ENCODE assay signal across 36 cellular contexts in the genomic region with DNA sequence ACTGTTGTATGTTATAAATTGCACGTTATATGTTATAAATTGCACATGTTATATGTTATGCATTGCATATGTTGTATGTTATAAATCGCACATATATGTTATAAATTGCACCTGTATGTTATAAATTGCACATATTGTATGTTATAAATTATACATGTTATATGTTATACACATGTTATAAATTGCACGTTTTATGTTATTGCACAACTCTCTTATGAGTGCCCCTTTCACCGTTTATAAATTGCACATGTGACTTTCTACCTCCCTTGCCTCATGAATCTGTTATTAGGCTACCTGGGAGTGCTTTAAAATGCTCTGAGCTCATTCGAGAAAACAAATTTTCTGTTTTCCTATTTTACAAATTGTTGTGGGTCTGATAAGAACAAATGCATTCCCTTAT.
"Had no signal": no experiment of that assay in that cellular context is flagged by ENCODE, and none has a peak within 500 bp of the region (broad histone marks: within the 10 kb centered on the region; RNA-seq: fewer than 3 reads in every experiment).

No MANE protein-coding gene starts in this region.

- H3K4me3 Mint-ChIP-seq: activated B cell treated with CpG ODN at 0.5 μM for 24 hours; activated CD4-positive, alpha-beta memory T cell treated with anti-CD3 and anti-CD28 coated beads for 36 hours; activated CD4-positive, alpha-beta T cell treated with anti-CD3 and anti-CD28 coated beads, Interleukin-2, amount 10 ng/mL, durations not matched to agents 24 days and 14 days; activated CD8-positive, alpha-beta T cell treated with anti-CD3 and anti-CD28 coated beads for 36 hours; activated naive CD4-positive, alpha-beta T cell treated with anti-CD3 and anti-CD28 coated beads for 36 hours; activated naive CD8-positive, alpha-beta T cell treated with anti-CD3 and anti-CD28 coated beads for 36 hours; activated T-cell treated with anti-CD3 and anti-CD28 coated beads, Interleukin-2, amount 50 U/mL, for 4 hours; activated T-cell treated with anti-CD3 and anti-CD28 coated beads, Interleukin-2, amount 50 U/mL, for 72 hours; activated T-helper 1 cell treated with anti-CD3 and anti-CD28 coated beads, Interleukin-12 subunit alpha, Interleukin-12 subunit beta, Interleukin-2, Interleukin-4 antibody, amounts not matched to agents 30 ng/mL and 10 ng/mL and 1 ng/mL, durations not matched to agents 14 hours and 24 hours and 36 hours; activated T-helper 17 cell treated with anti-CD3 and anti-CD28 coated beads, Interleukin-2, amount 50 U/mL, for 72 hours; T-helper 1 cell treated with Interleukin-12 subunit alpha and Interleukin-12 subunit beta and Interleukin-4 antibody, amounts not matched to agents 30 μg/mL and 1 μg/mL, for 36 hours; T-helper 2 cell treated with Interferon-gamma antibody and Interleukin-4, amounts not matched to agents 5 μg/mL and 100 μg/mL, for 36 hours had no signal

- H3K27me3 ChIP-seq: adrenal gland, body of pancreas, brain microvascular endothelial cell, breast epithelium had no signal

- H3K4me1 Mint-ChIP-seq: activated B cell treated with CpG ODN at 0.5 μM for 24 hours; activated CD4-positive, alpha-beta T cell treated with anti-CD3 and anti-CD28 coated beads, Interleukin-2, amount 10 ng/mL, durations not matched to agents 24 days and 14 days; activated naive CD8-positive, alpha-beta T cell treated with anti-CD3 and anti-CD28 coated beads for 36 hours; activated T-helper 17 cell treated with anti-CD3 and anti-CD28 coated beads, Interleukin-2, amount 50 U/mL, for 72 hours had no signal

- FAIRE-seq: astrocyte, TTC549 had no signal

- ATAC-seq: activated CD8-positive, alpha-beta T cell treated with anti-CD3 and anti-CD28 coated beads for 36 hours; activated naive CD4-positive, alpha-beta T cell treated with anti-CD3 and anti-CD28 coated beads, Interleukin-2, amount 50 U/mL, for 72 hours; activated T-cell treated with anti-CD3 and anti-CD28 coated beads, Interleukin-2, amount 50 U/mL, for 4 hours; activated T-cell treated with anti-CD3 and anti-CD28 coated beads, Interleukin-2, amount 50 U/mL, for 72 hours; activated T-helper 17 cell treated with anti-CD3 and anti-CD28 coated beads, Interleukin-2, amount 50 U/mL, for 72 hours; body of pancreas had no signal

- H3K36me3 ChIP-seq: adrenal gland, brain microvascular endothelial cell, breast epithelium had no signal

- H3K27ac Mint-ChIP-seq: activated B cell treated with CpG ODN at 0.5 μM for 24 hours; activated CD4-positive, alpha-beta memory T cell treated with anti-CD3 and anti-CD28 coated beads for 36 hours; activated CD4-positive, alpha-beta T cell treated with anti-CD3 and anti-CD28 coated beads, Interleukin-2, amount 10 ng/mL, durations not matched to agents 24 days and 14 days; activated CD8-positive, alpha-beta T cell treated with anti-CD3 and anti-CD28 coated beads for 36 hours; activated naive CD4-positive, alpha-beta T cell treated with anti-CD3 and anti-CD28 coated beads for 36 hours; activated naive CD4-positive, alpha-beta T cell treated with anti-CD3 and anti-CD28 coated beads, Interleukin-2, amount 50 U/mL, for 72 hours; activated naive CD8-positive, alpha-beta T cell treated with anti-CD3 and anti-CD28 coated beads for 36 hours; activated T-cell treated with anti-CD3 and anti-CD28 coated beads, Interleukin-2, amount 50 U/mL, for 72 hours; activated T-helper 1 cell treated with anti-CD3 and anti-CD28 coated beads, Interleukin-12 subunit alpha, Interleukin-12 subunit beta, Interleukin-2, Interleukin-4 antibody, amounts not matched to agents 30 ng/mL and 10 ng/mL and 1 ng/mL, durations not matched to agents 14 hours and 24 hours and 36 hours; activated T-helper 17 cell treated with anti-CD3 and anti-CD28 coated beads, Interleukin-2, amount 50 U/mL, for 72 hours; T-helper 1 cell treated with Interleukin-12 subunit alpha and Interleukin-12 subunit beta and Interleukin-4 antibody, amounts not matched to agents 30 μg/mL and 1 μg/mL, for 36 hours; T-helper 2 cell treated with Interferon-gamma antibody and Interleukin-4, amounts not matched to agents 5 μg/mL and 100 μg/mL, for 36 hours had no signal

- H3K9me3 Mint-ChIP-seq: activated B cell treated with CpG ODN at 0.5 μM for 24 hours; activated CD4-positive, alpha-beta memory T cell treated with anti-CD3 and anti-CD28 coated beads for 36 hours; activated CD4-positive, alpha-beta T cell treated with anti-CD3 and anti-CD28 coated beads, Interleukin-2, amount 10 ng/mL, durations not matched to agents 24 days and 14 days; activated CD8-positive, alpha-beta T cell treated with anti-CD3 and anti-CD28 coated beads for 36 hours; activated naive CD4-positive, alpha-beta T cell treated with anti-CD3 and anti-CD28 coated beads for 36 hours; activated T-cell treated with anti-CD3 and anti-CD28 coated beads, Interleukin-2, amount 50 U/mL, for 4 hours; activated T-cell treated with anti-CD3 and anti-CD28 coated beads, Interleukin-2, amount 50 U/mL, for 72 hours; activated T-helper 1 cell treated with anti-CD3 and anti-CD28 coated beads, Interleukin-12 subunit alpha, Interleukin-12 subunit beta, Interleukin-2, Interleukin-4 antibody, amounts not matched to agents 30 ng/mL and 10 ng/mL and 1 ng/mL, durations not matched to agents 14 hours and 24 hours and 36 hours; activated T-helper 17 cell treated with anti-CD3 and anti-CD28 coated beads, Interleukin-2, amount 50 U/mL, for 72 hours; T-helper 1 cell treated with Interleukin-12 subunit alpha and Interleukin-12 subunit beta and Interleukin-4 antibody, amounts not matched to agents 30 μg/mL and 1 μg/mL, for 36 hours; T-helper 2 cell treated with Interferon-gamma antibody and Interleukin-4, amounts not matched to agents 5 μg/mL and 100 μg/mL, for 36 hours had no signal

- H3K36me3 Mint-ChIP-seq: activated CD4-positive, alpha-beta memory T cell treated with anti-CD3 and anti-CD28 coated beads for 36 hours; activated naive CD4-positive, alpha-beta T cell treated with anti-CD3 and anti-CD28 coated beads, Interleukin-2, amount 50 U/mL, for 72 hours; activated naive CD8-positive, alpha-beta T cell treated with anti-CD3 and anti-CD28 coated beads for 36 hours had no signal

- H3K9me3 ChIP-seq: adrenal gland, body of pancreas, breast epithelium had no signal

- H3K4me1 ChIP-seq: adrenal gland, body of pancreas, breast epithelium had no signal

- H3K27ac ChIP-seq: adrenal gland, body of pancreas, brain microvascular endothelial cell, breast epithelium, VCaP had no signal

- H3K4me3 ChIP-seq: adrenal gland, body of pancreas, breast epithelium had no signal

- DNase-seq: activated B cell treated with CpG ODN at 0.5 μM for 24 hours; activated CD4-positive, alpha-beta memory T cell treated with anti-CD3 and anti-CD28 coated beads for 36 hours; activated CD4-positive, alpha-beta T cell treated with anti-CD3 and anti-CD28 coated beads for 4 hours; activated CD4-positive, alpha-beta T cell treated with anti-CD3 and anti-CD28 coated beads, Interleukin-2, amount 10 ng/mL, durations not matched to agents 24 days and 14 days; activated CD4-positive, alpha-beta T cell treated with anti-CD3 and anti-CD28 coated beads, Interleukin-2, amount 50 U/mL, for 1 hour; activated CD4-positive, alpha-beta T cell treated with anti-CD3 and anti-CD28 coated beads, Interleukin-2, amount 50 U/mL, for 4 hours; activated CD4-positive, CD25-positive, alpha-beta regulatory T cell treated with anti-CD3 and anti-CD28 coated beads, Interleukin-2, amount 50 U/mL, for 72 hours; activated CD8-positive, alpha-beta memory T cell treated with anti-CD3 and anti-CD28 coated beads, Interleukin-2, amount 50 U/mL, for 4 hours; activated CD8-positive, alpha-beta T cell treated with anti-CD3 and anti-CD28 coated beads for 36 hours; activated effector memory CD4-positive, alpha-beta T cell treated with anti-CD3 and anti-CD28 coated beads, Interleukin-2, amount 50 U/mL, for 16 hours; activated gamma-delta T cell treated with Interleukin-2 at 50 U/mL for 16 hours; activated naive CD4-positive, alpha-beta T cell; activated naive CD4-positive, alpha-beta T cell treated with anti-CD3 and anti-CD28 coated beads for 36 hours; activated naive CD4-positive, alpha-beta T cell treated with anti-CD3 and anti-CD28 coated beads, Interleukin-2, amount 50 U/mL, for 16 hours; activated naive CD8-positive, alpha-beta T cell treated with anti-CD3 and anti-CD28 coated beads for 36 hours; activated T-cell treated with anti-CD3 and anti-CD28 coated beads for 4 hours; activated T-cell treated with anti-CD3 and anti-CD28 coated beads, Interleukin-2, amount 50 U/mL, for 1 hour; activated T-cell treated with anti-CD3 and anti-CD28 coated beads, Interleukin-2, amount 50 U/mL, for 4 hours; activated T-cell treated with anti-CD3 and anti-CD28 coated beads, Interleukin-2, amount 50 U/mL, for 72 hours; adrenal gland; amniotic stem cell; aorta; body of pancreas; brain microvascular endothelial cell; central memory CD4-positive, alpha-beta T cell; T-helper 2 cell; T-helper 9 cell had no signal
